Comparison of ENCODE assay signal across 28 cellular contexts in genomic region chr11:12016246-12016645, GRCh38. TPM values are rescaled to one million over a fixed set of nuclear protein-coding genes. Genes with fewer than 3 reads are reported as not detected.
DNase-seq lines count a peak whose midpoint lies in the region; ATAC-seq and TF ChIP-seq lines count a peak whose summit lies in the region.
"Had no signal": no experiment of that assay in that cellular context is flagged by ENCODE, and none has a peak within 500 bp of the region (broad histone marks: within the 10 kb centered on the region; RNA-seq: fewer than 3 reads in every experiment).

No MANE protein-coding gene starts in this region.

- H3K27me3 Mint-ChIP-seq in osteocyte (ENCODE audit: unreplicated experiment): no peaks in the 10 kb centered on the region

- in situ Hi-C loops in SK-MEL-5 (cut with HindIII; ENCODE audit: low pct_unique_long_range_greater_than_20kb, low sequenced_read_pairs): no loop called here

- peak overlapping the region; percentile 77 to 93 for H3K27ac ChIP-seq in coronary artery
- H3K27ac ChIP-seq: 22Rv1, epithelial cell of prostate, gastrocnemius medialis, psoas muscle, RWPE1, suprapubic skin had no signal

- H3K4me1 Mint-ChIP-seq in osteocyte (ENCODE audit: unreplicated experiment): peaks cover 42% of the 10 kb centered on the region
- H3K4me1 Mint-ChIP-seq: activated naive CD8-positive, alpha-beta T cell treated with anti-CD3 and anti-CD28 coated beads, Interleukin-2, amount 10 ng/mL, durations not matched to agents 7 days and 5 days; naive B cell had no signal

- DNase-seq in DMS 273 (lab: John Stamatoyannopoulos, UW; ENCODE audit: unreplicated experiment): peak; percentile 28
- DNase-seq in DMS 273 treated with DMSO at 0.1 percent for 48 hours (lab: John Stamatoyannopoulos, UW): no peak
- peak; percentile 14 for DNase-seq in SK-MEL-5 (ENCODE audit: low read depth, low spot score)
- no peak for DNase-seq in coronary artery (ENCODE audit: low spot score)
- DNase-seq in osteocyte (ENCODE audit: extremely low spot score, unreplicated experiment): no peak
- no peak for DNase-seq in stimulated activated CD8-positive, alpha-beta memory T cell treated with anti-CD3 and anti-CD28 coated beads, Interleukin-4, amount 100 ng/mL, for 48 hours
- DNase-seq in HUDEP-2 (lab: John Stamatoyannopoulos, UW; ENCODE audit: unreplicated experiment in 76 of 76): no peak
- DNase-seq: activated CD8-positive, alpha-beta T cell treated with anti-CD3 and anti-CD28 coated beads for 36 hours; activated effector memory CD4-positive, alpha-beta T cell treated with Interleukin-2 at 50 U/mL for 16 hours; activated naive CD8-positive, alpha-beta T cell treated with anti-CD3 and anti-CD28 coated beads, Interleukin-2, amount 10 ng/mL, durations not matched to agents 7 days and 5 days; AML-193; central memory CD4-positive, alpha-beta T cell; gastrocnemius medialis; hypothalamus; left ventricle myocardium superior; naive B cell; NCI-H1417 treated with DMSO at 0.1 percent for 48 hours; NCI-H2107; NCI-H748 treated with DMSO at 0.1 percent for 48 hours; psoas muscle; sigmoid colon; stimulated activated naive CD4-positive, alpha-beta T cell had no signal

- H3K4me3 Mint-ChIP-seq in osteocyte (ENCODE audit: unreplicated experiment): no peak overlapping the region
- H3K4me3 Mint-ChIP-seq: activated CD8-positive, alpha-beta T cell treated with anti-CD3 and anti-CD28 coated beads for 36 hours; activated naive CD8-positive, alpha-beta T cell treated with anti-CD3 and anti-CD28 coated beads, Interleukin-2, amount 10 ng/mL, durations not matched to agents 7 days and 5 days; naive B cell had no signal

- TF ChIP-seq CTCF in coronary artery (IDR thresholded peaks at IDR 0.05) (no peak), osteocyte (IDR thresholded peaks at IDR 0.05) (peak; percentile 11)

- H3K36me3 Mint-ChIP-seq in osteocyte (ENCODE audit: unreplicated experiment): no peaks in the 10 kb centered on the region
- H3K36me3 Mint-ChIP-seq: activated naive CD8-positive, alpha-beta T cell treated with anti-CD3 and anti-CD28 coated beads, Interleukin-2, amount 10 ng/mL, durations not matched to agents 7 days and 5 days; naive B cell had no signal

- H3K27ac Mint-ChIP-seq in osteocyte (ENCODE audit: unreplicated experiment): no peak overlapping the region
- H3K27ac Mint-ChIP-seq: activated CD8-positive, alpha-beta T cell treated with anti-CD3 and anti-CD28 coated beads for 36 hours; activated naive CD8-positive, alpha-beta T cell treated with anti-CD3 and anti-CD28 coated beads, Interleukin-2, amount 10 ng/mL, durations not matched to agents 7 days and 5 days; naive B cell had no signal

- no peaks in the 10 kb centered on the region for H3K9me3 Mint-ChIP-seq in osteocyte (ENCODE audit: unreplicated experiment)
- H3K9me3 Mint-ChIP-seq: activated CD8-positive, alpha-beta T cell treated with anti-CD3 and anti-CD28 coated beads for 36 hours; activated naive CD8-positive, alpha-beta T cell treated with anti-CD3 and anti-CD28 coated beads, Interleukin-2, amount 10 ng/mL, durations not matched to agents 7 days and 5 days had no signal

- H3K4me3 ChIP-seq in coronary artery: no peak overlapping the region
- H3K4me3 ChIP-seq: gastrocnemius medialis, psoas muscle, sigmoid colon, suprapubic skin had no signal

- ATAC-seq in GM19328 (IDR thresholded peaks at IDR 0.05; ENCODE audit: unreplicated experiment): no peak
- ATAC-seq: activated CD8-positive, alpha-beta T cell treated with anti-CD3 and anti-CD28 coated beads for 36 hours; gastrocnemius medialis; left ventricle myocardium superior; psoas muscle had no signal

RNA-seq across cellular contexts. Expression of gene DKK3, which starts 7.8 kb away (rescaled TPM):
- total RNA-seq in SK-MEL-5 (2014; rRNA removed; shearing (Covaris generic)): 1.1 and 3.1 TPM in 2 replicates
- 1.8 and 2.0 TPM in 2 replicates for polyA plus RNA-seq in SK-MEL-5 (2015; cell fraction: cytosol; rRNA removed)
- polyA plus RNA-seq in SK-MEL-5 (2015; cell fraction: nucleus; rRNA removed): 0.68 and 1.6 TPM in 2 replicates
- 548 and 587 TPM in 2 replicates for total RNA-seq in osteocyte
- total RNA-seq: activated CD8-positive, alpha-beta T cell treated with anti-CD3 and anti-CD28 coated beads for 36 hours; T-helper 2 cell treated with Interferon-gamma antibody and Interleukin-4, amounts not matched to agents 100 ng/mL and 5 ng/mL, for 36 hours had no signal

Comparison
In these comparisons a context has a peak if more than half of its experiments do, and no peak if none do; other contexts are left out.
1. DNase-seq: peak in DMS 273 (single experiment) and SK-MEL-5 (single experiment); none in DMS 273 treated with DMSO at 0.1 percent for 48 hours (single experiment), coronary artery (single experiment), osteocyte (single experiment), stimulated activated CD8-positive, alpha-beta memory T cell treated with anti-CD3 and anti-CD28 coated beads, Interleukin-4, amount 100 ng/mL, for 48 hours (single experiment) and HUDEP-2 (0 of 76).
2. RNA of gene DKK3, which starts 7.8 kb away (total RNA-seq): 548 to 587 TPM in osteocyte; 1.1 to 3.1 TPM in SK-MEL-5; every median in the first group is over 100 times any median in the second.